In the genomic region with DNA sequence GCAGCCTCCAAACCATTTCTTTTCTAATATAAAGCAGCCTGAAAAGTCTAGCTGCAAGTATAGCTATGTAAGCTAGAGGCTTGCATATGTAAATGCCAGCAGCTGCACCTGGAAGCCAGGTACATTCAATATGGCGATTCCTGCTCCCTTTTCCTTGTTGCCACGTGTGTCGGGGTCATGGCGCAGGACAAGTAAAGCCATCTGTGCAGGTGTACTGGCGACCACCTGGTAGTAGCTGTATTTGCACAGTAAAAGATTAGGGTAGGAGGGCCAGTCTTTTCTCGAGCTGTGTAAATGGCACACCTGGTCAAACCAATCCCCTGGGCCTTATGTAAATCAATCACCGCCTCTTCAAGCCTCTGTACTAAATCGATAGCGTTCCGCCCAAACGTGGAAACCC, we compare ENCODE assay signal across 26 cellular contexts.
"Had no signal": no experiment of that assay in that cellular context is flagged by ENCODE, and none has a peak within 500 bp of the region (broad histone marks: within the 10 kb centered on the region; RNA-seq: fewer than 3 reads in every experiment).

No MANE protein-coding gene starts in this region.

- H3K4me1 ChIP-seq: ascending aorta had no signal

- H3K9me3 ChIP-seq: ascending aorta had no signal

- H3K27ac ChIP-seq: ascending aorta, cardiac muscle cell, KMS-11, WERI-Rb-1 had no signal

- H3K9ac ChIP-seq: KMS-11 had no signal

- H3K4me3 Mint-ChIP-seq: activated CD4-positive, alpha-beta T cell treated with anti-CD3 and anti-CD28 coated beads, Interleukin-2, amount 10 ng/mL, durations not matched to agents 24 days and 14 days; activated CD8-positive, alpha-beta T cell treated with anti-CD3 and anti-CD28 coated beads for 36 hours; activated naive CD8-positive, alpha-beta T cell treated with anti-CD3 and anti-CD28 coated beads for 36 hours; activated T-cell treated with anti-CD3 and anti-CD28 coated beads, Interleukin-2, amount 50 U/mL, for 72 hours; activated T-helper 17 cell treated with anti-CD3 and anti-CD28 coated beads, Interleukin-2, amount 50 U/mL, for 72 hours; central memory CD8-positive, alpha-beta T cell had no signal

- DNase-seq: activated CD4-positive, alpha-beta T cell treated with anti-CD3 and anti-CD28 coated beads, Interleukin-2, amount 10 ng/mL, durations not matched to agents 24 days and 14 days; activated CD4-positive, alpha-beta T cell treated with anti-CD3 and anti-CD28 coated beads, Interleukin-2, amount 50 U/mL, for 4 hours; activated CD8-positive, alpha-beta T cell treated with anti-CD3 and anti-CD28 coated beads for 36 hours; activated effector memory CD4-positive, alpha-beta T cell treated with anti-CD3 and anti-CD28 coated beads, Interleukin-2, amount 50 U/mL, for 16 hours; activated naive CD4-positive, alpha-beta T cell; activated naive CD4-positive, alpha-beta T cell treated with anti-CD3 and anti-CD28 coated beads, Interleukin-2, amount 50 U/mL, for 16 hours; activated naive CD8-positive, alpha-beta T cell treated with anti-CD3 and anti-CD28 coated beads for 36 hours; activated T-cell treated with anti-CD3 and anti-CD28 coated beads, Interleukin-2, amount 50 U/mL, for 1 hour; activated T-cell treated with anti-CD3 and anti-CD28 coated beads, Interleukin-2, amount 50 U/mL, for 72 hours; amygdala; MM.1S; MV-4-11; NCI-H1092; NCI-H1436 treated with DMSO at 0.1 percent for 48 hours; NCI-H187 treated with DMSO at 0.1 percent for 48 hours; NCI-H510A treated with DMSO at 0.1 percent for 48 hours; NCI-H526 treated with DMSO at 0.1 percent for 48 hours; NK-92 treated with Interleukin-12 subunit alpha and Interleukin-12 subunit beta, amount 100 ng/mL, for 24 hours; Right ventricle myocardium superior; T1000; WERI-Rb-1 had no signal

- H3K36me3 Mint-ChIP-seq: activated naive CD8-positive, alpha-beta T cell treated with anti-CD3 and anti-CD28 coated beads for 36 hours had no signal

- H3K4me1 Mint-ChIP-seq: activated CD4-positive, alpha-beta T cell treated with anti-CD3 and anti-CD28 coated beads, Interleukin-2, amount 10 ng/mL, durations not matched to agents 24 days and 14 days; activated naive CD8-positive, alpha-beta T cell treated with anti-CD3 and anti-CD28 coated beads for 36 hours; activated T-helper 17 cell treated with anti-CD3 and anti-CD28 coated beads, Interleukin-2, amount 50 U/mL, for 72 hours; central memory CD8-positive, alpha-beta T cell had no signal

- H3K4me2 ChIP-seq: KMS-11 had no signal

- H3K27me3 ChIP-seq: ascending aorta, cardiac muscle cell had no signal

- ATAC-seq: activated CD8-positive, alpha-beta T cell treated with anti-CD3 and anti-CD28 coated beads for 36 hours; activated T-cell treated with anti-CD3 and anti-CD28 coated beads, Interleukin-2, amount 50 U/mL, for 72 hours; activated T-helper 17 cell treated with anti-CD3 and anti-CD28 coated beads, Interleukin-2, amount 50 U/mL, for 72 hours had no signal

- H3K27me3 Mint-ChIP-seq: activated CD4-positive, alpha-beta T cell treated with anti-CD3 and anti-CD28 coated beads, Interleukin-2, amount 10 ng/mL, durations not matched to agents 24 days and 14 days; activated CD8-positive, alpha-beta T cell treated with anti-CD3 and anti-CD28 coated beads for 36 hours; activated naive CD8-positive, alpha-beta T cell treated with anti-CD3 and anti-CD28 coated beads for 36 hours; activated T-helper 17 cell treated with anti-CD3 and anti-CD28 coated beads, Interleukin-2, amount 50 U/mL, for 72 hours; central memory CD8-positive, alpha-beta T cell had no signal

- H3K4me3 ChIP-seq: ascending aorta, cardiac muscle cell had no signal

- H3K9me3 Mint-ChIP-seq: activated CD4-positive, alpha-beta T cell treated with anti-CD3 and anti-CD28 coated beads, Interleukin-2, amount 10 ng/mL, durations not matched to agents 24 days and 14 days; activated naive CD8-positive, alpha-beta T cell treated with anti-CD3 and anti-CD28 coated beads for 36 hours had no signal

- H3K36me3 ChIP-seq: ascending aorta, cardiac muscle cell, WERI-Rb-1 had no signal

- H3K27ac Mint-ChIP-seq: activated CD4-positive, alpha-beta T cell treated with anti-CD3 and anti-CD28 coated beads, Interleukin-2, amount 10 ng/mL, durations not matched to agents 24 days and 14 days; activated CD8-positive, alpha-beta T cell treated with anti-CD3 and anti-CD28 coated beads for 36 hours; activated naive CD8-positive, alpha-beta T cell treated with anti-CD3 and anti-CD28 coated beads for 36 hours; activated T-cell treated with anti-CD3 and anti-CD28 coated beads, Interleukin-2, amount 50 U/mL, for 72 hours; activated T-helper 17 cell treated with anti-CD3 and anti-CD28 coated beads, Interleukin-2, amount 50 U/mL, for 72 hours had no signal
